In genomic region chr7:80883188-80884025, GRCh38 we compare ENCODE assay signal across 8 cellular contexts. TPM values are rescaled to one million over a fixed set of nuclear protein-coding genes. Genes with fewer than 3 reads are reported as not detected.
DNase-seq lines count a peak whose midpoint lies in the region; ATAC-seq, FAIRE-seq and TF ChIP-seq lines count a peak whose summit lies in the region.
"Had no signal": no experiment of that assay in that cellular context is flagged by ENCODE, and none has a peak within 500 bp of the region (broad histone marks: within the 10 kb centered on the region; RNA-seq: fewer than 3 reads in every experiment).

No MANE protein-coding gene starts in this region.

- H3K4me3 Mint-ChIP-seq in type B pancreatic cell = peak overlapping the region; percentile 64

- no peaks in the 10 kb centered on the region for H3K9me3 Mint-ChIP-seq in type B pancreatic cell

- H3K27ac ChIP-seq in HUES6 (ENCODE audit: low read depth, low read length) (peak overlapping the region; percentile 46; the same call in 1 of the 2 replicates), GM12878 (ENCODE audit: control insufficient read depth, insufficient read depth) (no peak overlapping the region), WERI-Rb-1 (no peak overlapping the region)
- H3K27ac ChIP-seq: testis had no signal

- peaks cover 13% of the 10 kb centered on the region for H3K4me1 ChIP-seq in HUES6 (ENCODE audit: control insufficient read depth, insufficient read depth, low read length)
- H3K4me1 ChIP-seq in GM12878 (ENCODE audit: control insufficient read depth, insufficient read depth, low read length) = no peaks in the 10 kb centered on the region
- H3K4me1 ChIP-seq: testis had no signal

- in situ Hi-C loops in GM12878 (cut with MboI) = no loop called here

- SMC1A ChIA-PET in GM12878 (lab: Charles Lee; ENCODE audit: uncharacterized antibody, unreplicated experiment) = interaction anchor here (0.7 kb wide), 1 partner anchor 1647 kb away, joined by 3 read pairs; no protein-coding TSS in a partner anchor

- TF ChIP-seq CTCF in GM12878 (IDR thresholded peaks at IDR 0.05 in 2 of 3, conservative IDR thresholded peaks at IDR 0.05 in 1 of 3; ENCODE audit: control insufficient read depth in 2 of 3, extremely low read depth in 1 of 3, insufficient read depth in 1 of 3, low read depth in 3 of 3, low read length in 3 of 3) = no peak
- no peak for TF ChIP-seq CTCF in type B pancreatic cell (conservative IDR thresholded peaks at IDR 0.05)
- TF ChIP-seq CTCF in WERI-Rb-1 (IDR thresholded peaks at IDR 0.05; ENCODE audit: low read depth, low read length) = no peak

- intact Hi-C loops in GM12878 (cut with micrococcal nuclease; ENCODE audit: unreplicated experiment) = no loop called here

- no peaks in the 10 kb centered on the region for H3K79me2 ChIP-seq in GM12878 (ENCODE audit: control insufficient read depth, insufficient read depth, low read length)

- H3K36me3 ChIP-seq in HUES6 (ENCODE audit: control insufficient read depth, insufficient read depth, low read length) = no peaks in the 10 kb centered on the region
- H3K36me3 ChIP-seq in GM12878 (ENCODE audit: control insufficient read depth in 2 of 2, insufficient read depth in 2 of 2, low read length in 1 of 2) = no peaks in the 10 kb centered on the region
- H3K36me3 ChIP-seq in WERI-Rb-1 = no peaks in the 10 kb centered on the region

- H3K4me1 Mint-ChIP-seq in type B pancreatic cell (ENCODE audit: unreplicated experiment) = peaks cover 34% of the 10 kb centered on the region

- peaks cover 6% of the 10 kb centered on the region for H3K27me3 Mint-ChIP-seq in type B pancreatic cell

- no peak for TF ChIP-seq EP300 in GM12878 (IDR thresholded peaks at IDR 0.05; ENCODE audit: borderline replicate concordance in 1 of 2, control insufficient read depth in 1 of 2, low read depth in 2 of 2, low read length in 2 of 2)

- H3K4me2 ChIP-seq in GM12878 (ENCODE audit: control insufficient read depth, insufficient read depth) = no peak overlapping the region

- H3K9ac ChIP-seq in HUES6 (ENCODE audit: low read length) = no peak overlapping the region
- H3K9ac ChIP-seq in GM12878 (ENCODE audit: control insufficient read depth, insufficient read depth, low read length) = no peak overlapping the region

- no peak overlapping the region for H3K4me3 ChIP-seq in HUES6 (ENCODE audit: low read depth, low read length)
- H3K4me3 ChIP-seq in GM12878 = no peak overlapping the region
- H3K4me3 ChIP-seq in WERI-Rb-1 (ENCODE audit: low read depth, low read length) = no peak overlapping the region
- H3K4me3 ChIP-seq: testis had no signal

- H3K27me3 ChIP-seq in HUES6 (ENCODE audit: control insufficient read depth, insufficient read depth, low read length) = no peaks in the 10 kb centered on the region
- H3K27me3 ChIP-seq in GM12878 (replicated peaks in 1 of 2; ENCODE audit: control insufficient read depth in 2 of 2, insufficient read depth in 2 of 2, low read length in 1 of 2) = no peaks in the 10 kb centered on the region
- no peaks in the 10 kb centered on the region for H3K27me3 ChIP-seq in WERI-Rb-1 (ENCODE audit: insufficient read depth, low read depth, severe bottlenecking)
- H3K27me3 ChIP-seq: testis had no signal

- RAD21 ChIA-PET in GM12878 (lab: Charles Lee; ENCODE audit: unreplicated experiment) = no interaction called here

- CTCF ChIA-PET in GM12878 (lab: Yijun Ruan, JAX) = no interaction called here

- no peak for TF ChIP-seq RAD21 in GM12878 (IDR thresholded peaks at IDR 0.05; ENCODE audit: insufficient read depth, low read depth, low read length)

- no peak for TF ChIP-seq POLR2A in GM12878 (IDR thresholded peaks at IDR 0.05; ENCODE audit: low read depth, low read length)

- H3K27ac Mint-ChIP-seq in type B pancreatic cell = peak overlapping the region; percentile 89

- FAIRE-seq in GM12878 (lab: Jason Lieb, UNC) = no peak

- H2AFZ ChIP-seq in GM12878 (ENCODE audit: control insufficient read depth, low read depth, low read length) = no peak overlapping the region

- ATAC-seq in GM12878 = no peak

- no peaks in the 10 kb centered on the region for H4K20me1 ChIP-seq in GM12878 (ENCODE audit: control insufficient read depth, insufficient read depth)

- WGBS in GM12878 (ENCODE audit: insufficient coverage, insufficient replicate concordance, low lambda C conversion rate, missing lambda C conversion rate) = 0% methylated on average over 2 of the region's 2 CpGs

- no TSS peak for BruUV-seq in GM12878 (replicated peaks; lab: Mats Ljungman, UMichigan)

- H3K9me3 ChIP-seq in HUES6 (ENCODE audit: control insufficient read depth, insufficient read depth, low read depth, low read length) (no peaks in the 10 kb centered on the region), GM12878 (replicated peaks; ENCODE audit: control insufficient read depth, insufficient read depth, low read length) (no peaks in the 10 kb centered on the region), WERI-Rb-1 (ENCODE audit: severe bottlenecking) (no peaks in the 10 kb centered on the region)
- H3K9me3 ChIP-seq: testis had no signal

- POLR2A ChIA-PET in GM12878 (lab: Charles Lee) = no interaction called here

- peaks cover 22% of the 10 kb centered on the region for H3K36me3 Mint-ChIP-seq in type B pancreatic cell

- DNase-seq in GM12878 (ENCODE audit: low read depth, low spot score) (no peak), kidney tubule cell (ENCODE audit: low spot score) (peak; percentile 96), type B pancreatic cell (ENCODE audit: extremely low spot score, unreplicated experiment) (no peak), MV-4-11 (lab: John Stamatoyannopoulos, UW) (no peak), WERI-Rb-1 (no peak), HuH-7 (ENCODE audit: low spot score) (no peak)
- DNase-seq: testis had no signal

TF ChIP-seq in GM12878, 131 proteins besides CTCF, POLR2A, EP300 and RAD21:
- TF ChIP-seq FOXK2 (IDR thresholded peaks at IDR 0.05) (no peak), TARDBP (IDR thresholded peaks at IDR 0.05; ENCODE audit: borderline replicate concordance) (no peak), ZNF24 (IDR thresholded peaks at IDR 0.05) (0 out of 2 replicates have a peak, but pooled peaks have one; percentile 22), PML (IDR thresholded peaks at IDR 0.05; ENCODE audit: low read length) (no peak), PAX5 (IDR thresholded peaks at IDR 0.05; ENCODE audit: borderline replicate concordance, low read depth, low read length) (no peak), KAT2A (conservative IDR thresholded peaks at IDR 0.05; ENCODE audit: control insufficient read depth, low read depth, low read length) (no peak), ZBTB40 (IDR thresholded peaks at IDR 0.05; ENCODE audit: borderline replicate concordance) (no peak)

RNA-seq across cellular contexts. Expression of gene SEMA3C, which starts 35.4 kb away (rescaled TPM):
- total RNA-seq in GM12878 (2013; cell fraction: nucleolus; rRNA removed) = not detected in 2 replicates
- total RNA-seq in GM12878 (2014; rRNA removed) (not detected in 2 replicates), GM12878 (2014; rRNA removed; fragmentation: Illumina TruSeq; extraction: Trizol) (not detected in 2 replicates), GM12878 (2021) (0.19 and 0.41 TPM in 2 replicates), type B pancreatic cell (ENCODE audit: low replicate concordance) (67.8 and 94.9 TPM in 2 replicates)
- not detected for polyA plus RNA-seq in GM12878 (2011; ENCODE audit: low read depth)
- polyA plus RNA-seq in GM12878 (2011; rRNA removed) (not detected in 2 replicates), GM12878 (2014; fragmentation: Illumina TruSeq; extraction: Trizol) (0.01 TPM in 1 of 2 replicates, not detected in the other), GM12878 (2014; fragmentation: Nextera tagmentation; extraction: Ambion mirVana) (not detected), GM12878 (2014; rRNA removed) (not detected in 2 replicates), GM12878 (2016; fragmentation: Nextera tagmentation; extraction: Ambion mirVana) (under 1 TPM; 0.06 to 0.15 TPM)
- not detected in 2 replicates for polyA plus RNA-seq in GM12878 (2011; cell fraction: cytosol; rRNA removed)
- not detected in 2 replicates for polyA plus RNA-seq in GM12878 (2011; cell fraction: nucleus; rRNA removed)
- polyA plus RNA-seq in GM12878 (2012) = not detected in 2 replicates
- polyA minus RNA-seq in GM12878 (2011; rRNA and poly(A)+ RNA removed) = not detected in 2 replicates
- not detected in 2 replicates for polyA minus RNA-seq in GM12878 (2011; cell fraction: cytosol; rRNA and poly(A)+ RNA removed)
- polyA minus RNA-seq in GM12878 (2011; cell fraction: nucleus; rRNA and poly(A)+ RNA removed) = not detected in 2 replicates

Comparison
In these comparisons a context has a peak if more than half of its experiments do, and no peak if none do; other contexts are left out.
1. RNA of gene SEMA3C, which starts 35.4 kb away (total RNA-seq): 67.8 to 94.9 TPM in type B pancreatic cell; 0.19 to 0.41 TPM in GM12878; every median in the first group is over 10 times any median in the second.